Comparison of ENCODE assay signal across 8 cellular contexts in genomic region chr10:100148353-100149211, GRCh38. TPM values are rescaled to one million over a fixed set of nuclear protein-coding genes. Genes with fewer than 3 reads are reported as not detected.
DNase-seq lines count a peak whose midpoint lies in the region; ATAC-seq and TF ChIP-seq lines count a peak whose summit lies in the region.

No MANE protein-coding gene starts in this region.

- TF ChIP-seq CTCF in SK-N-SH (IDR thresholded peaks at IDR 0.05): no peak

- DNase-seq in SK-N-SH: no peak
- no peak for DNase-seq in NCI-H510A (lab: John Stamatoyannopoulos, UW)

- no peak overlapping the region for H3K27ac ChIP-seq in SK-N-SH (ENCODE audit: low read depth in 2 of 2, low read length in 1 of 2)

- no peak for TF ChIP-seq EP300 in SK-N-SH (IDR thresholded peaks at IDR 0.05; ENCODE audit: borderline replicate concordance in 1 of 2, low read depth in 1 of 2, low read length in 1 of 2)

- peaks cover 34 to 38% of the 10 kb centered on the region in 2 experiments for H3K36me3 ChIP-seq in SK-N-SH (replicated peaks in 1 of 2; ENCODE audit: control insufficient read depth in 1 of 2, insufficient read depth in 2 of 2, low read length in 1 of 2)
- peaks cover 8% of the 10 kb centered on the region for H3K36me3 ChIP-seq in iPS-15b (ENCODE audit: control insufficient read depth, insufficient read depth, low read length)

- H3K27me3 ChIP-seq in SK-N-SH (ENCODE audit: insufficient read depth) (no peaks in the 10 kb centered on the region), iPS-15b (ENCODE audit: control insufficient read depth, insufficient read depth, low read length) (no peaks in the 10 kb centered on the region)

- H3K79me2 ChIP-seq in SK-N-SH (ENCODE audit: insufficient read depth): no peaks in the 10 kb centered on the region

- H3F3A ChIP-seq in SK-N-SH (replicated peaks; ENCODE audit: insufficient read depth): no peaks in the 10 kb centered on the region

- CTCF ChIA-PET in SK-N-SH (lab: Yijun Ruan, JAX): no interaction called here

- no peak for TF ChIP-seq RAD21 in SK-N-SH (IDR thresholded peaks at IDR 0.05; ENCODE audit: low read length)

- H3K9me3 ChIP-seq in SK-N-SH: no peaks in the 10 kb centered on the region
- no peaks in the 10 kb centered on the region for H3K9me3 ChIP-seq in iPS-15b (ENCODE audit: control insufficient read depth, insufficient read depth, low read length)

- POLR2A ChIA-PET in SK-N-SH (lab: Yijun Ruan, JAX): no interaction called here

- ATAC-seq in GM18502 (IDR thresholded peaks at IDR 0.05; ENCODE audit: poor library complexity, unreplicated experiment) (peak; percentile 73), HG02759 (IDR thresholded peaks at IDR 0.05; ENCODE audit: unreplicated experiment) (peak; percentile 73), GM19351 (IDR thresholded peaks at IDR 0.05; ENCODE audit: unreplicated experiment) (no peak), HG02938 (IDR thresholded peaks at IDR 0.05; ENCODE audit: unreplicated experiment) (no peak), GM18519 (IDR thresholded peaks at IDR 0.05; ENCODE audit: low FRiP score, unreplicated experiment) (no peak)

- no peak overlapping the region for H3K4me2 ChIP-seq in SK-N-SH

- H3K4me3 ChIP-seq in SK-N-SH (ENCODE audit: low read depth in 2 of 2, low read length in 1 of 2) (no peak overlapping the region), iPS-15b (ENCODE audit: low read depth, low read length) (no peak overlapping the region)

- WGBS in SK-N-SH (ENCODE audit: low lambda C conversion rate): 81% methylated on average over 7 of the region's 8 CpGs

- no peaks in the 10 kb centered on the region for H3K9me2 ChIP-seq in SK-N-SH

- H4K20me1 ChIP-seq in SK-N-SH (ENCODE audit: insufficient read depth): no peaks in the 10 kb centered on the region

- H3K9ac ChIP-seq in SK-N-SH (no peak overlapping the region), iPS-15b (ENCODE audit: low read depth, low read length) (peak overlapping the region; percentile 39)

- H3K4me1 ChIP-seq in SK-N-SH (ENCODE audit: control insufficient read depth in 1 of 2, insufficient read depth in 2 of 2, low read depth in 1 of 2, low read length in 1 of 2): peaks cover 7 to 23% of the 10 kb centered on the region in 2 experiments; a peak in 3 of 4 replicates
- peaks cover 3% of the 10 kb centered on the region for H3K4me1 ChIP-seq in iPS-15b (ENCODE audit: control insufficient read depth, insufficient read depth, low read length)

- H2AFZ ChIP-seq in SK-N-SH (ENCODE audit: low read depth): no peak overlapping the region

TF ChIP-seq in SK-N-SH, 30 proteins besides CTCF, POLR2A, EP300 and RAD21:
- TF ChIP-seq ELF1 (IDR thresholded peaks at IDR 0.05) (no peak), RXRA (IDR thresholded peaks at IDR 0.05; ENCODE audit: borderline replicate concordance, low read depth) (no peak), FOSL2 (IDR thresholded peaks at IDR 0.05; ENCODE audit: borderline replicate concordance, low read depth) (peak; percentile 13; the same call in 1 of the 2 replicates)

RNA-seq across cellular contexts. Expression of gene ERLIN1, which starts 37.2 kb away (rescaled TPM):
- polyA plus RNA-seq in SK-N-SH (2012; rRNA removed): 43.8 and 46.7 TPM in 2 replicates
- 47.6 and 51.8 TPM in 2 replicates for polyA plus RNA-seq in SK-N-SH (2012; cell fraction: cytosol; rRNA removed)
- 9.3 and 23.7 TPM in 2 replicates for polyA plus RNA-seq in SK-N-SH (2012; cell fraction: nucleus; rRNA removed)

Comparison
In these comparisons a context has a peak if more than half of its experiments do, and no peak if none do; other contexts are left out.
1. ATAC-seq: peak in GM18502 (single experiment) and HG02759 (single experiment); none in GM19351 (single experiment), HG02938 (single experiment) and GM18519 (single experiment).